1 cellular context compared by ENCODE assay signal in genomic region chr15:79310985-79311900, GRCh38.
TF ChIP-seq lines count a peak whose summit lies in the region.

Gene TMED3 (plus strand): TSS chr15:79311112. CDS start chr15:79311250, 138 bp downstream.

TF ChIP-seq in HEK293, 187 proteins besides CTCF, POLR2A, EP300 and RAD21 (continued from another document and continues in another):
- TF ChIP-seq ZBTB49 (tag by site-specific recombination; IDR thresholded peaks at IDR 0.05; ENCODE audit: low read depth) (no peak), SP2 (tag by site-specific recombination; IDR thresholded peaks at IDR 0.05) (peak; percentile 51), ZNF701 (tag by site-specific recombination; IDR thresholded peaks at IDR 0.05) (no peak), SETDB1 (IDR thresholded peaks at IDR 0.05; ENCODE audit: insufficient read length, low read length) (no peak), BCL6B (tag by site-specific recombination; IDR thresholded peaks at IDR 0.05) (no peak), ZNF529 (tag by site-specific recombination; IDR thresholded peaks at IDR 0.05; ENCODE audit: insufficient replicate concordance) (no peak), ZNF433 (tag by site-specific recombination; IDR thresholded peaks at IDR 0.05; ENCODE audit: low read depth) (no peak), ZNF514 (tag by site-specific recombination; IDR thresholded peaks at IDR 0.05) (no peak), ZNF202 (tag by site-specific recombination; IDR thresholded peaks at IDR 0.05; ENCODE audit: borderline replicate concordance) (no peak), ZBTB21 (tag by site-specific recombination; IDR thresholded peaks at IDR 0.05) (no peak), ZFP37 (tag by site-specific recombination; IDR thresholded peaks at IDR 0.05) (peak; percentile 90), GLIS1 (tag by site-specific recombination; IDR thresholded peaks at IDR 0.05) (peak; percentile 29; the same call in 1 of the 2 replicates), ZNF654 (tag by site-specific recombination; IDR thresholded peaks at IDR 0.05; ENCODE audit: low read depth) (no peak), ZNF843 (tag by site-specific recombination; IDR thresholded peaks at IDR 0.05) (no peak), ZNF48 (tag by site-specific recombination; IDR thresholded peaks at IDR 0.05) (no peak), ZNF776 (tag by site-specific recombination; IDR thresholded peaks at IDR 0.05; ENCODE audit: borderline replicate concordance) (no peak), BCL11A (tag by site-specific recombination; IDR thresholded peaks at IDR 0.05; ENCODE audit: low read depth) (no peak), ZNF558 (tag by site-specific recombination; IDR thresholded peaks at IDR 0.05) (no peak), HIC1 (tag by site-specific recombination; IDR thresholded peaks at IDR 0.05) (no peak; the same call in 1 of the 2 replicates), ZNF214 (tag by site-specific recombination; IDR thresholded peaks at IDR 0.05; ENCODE audit: borderline replicate concordance) (no peak), SP7 (tag by site-specific recombination; IDR thresholded peaks at IDR 0.05) (no peak), KLF7 (tag by site-specific recombination; IDR thresholded peaks at IDR 0.05; ENCODE audit: borderline replicate concordance) (no peak), ZNF585B (tag by site-specific recombination; IDR thresholded peaks at IDR 0.05) (peak; percentile 14; the same call in 1 of the 2 replicates), ZNF549 (tag by site-specific recombination; IDR thresholded peaks at IDR 0.05) (no peak), ZNF324 (tag by site-specific recombination; IDR thresholded peaks at IDR 0.05) (no peak), TSHZ1 (tag by site-specific recombination; IDR thresholded peaks at IDR 0.05; ENCODE audit: borderline replicate concordance) (no peak), HOXD13 (CRISPR knock-in tag; IDR thresholded peaks at IDR 0.05; ENCODE audit: borderline replicate concordance) (no peak), ZNF16 (tag by site-specific recombination; IDR thresholded peaks at IDR 0.05; ENCODE audit: low read depth) (no peak), ZNF658 (tag by site-specific recombination; IDR thresholded peaks at IDR 0.05) (no peak), ZNF580 (tag by site-specific recombination; IDR thresholded peaks at IDR 0.05) (no peak), ZNF747 (tag by site-specific recombination; IDR thresholded peaks at IDR 0.05) (no peak), BCL11B (tag by site-specific recombination; IDR thresholded peaks at IDR 0.05; ENCODE audit: low read depth) (no peak), ZSCAN5A (tag by site-specific recombination; IDR thresholded peaks at IDR 0.05) (0 out of 2 replicates have a peak, but pooled peaks have one; percentile 66), ZBTB8A (tag by site-specific recombination; IDR thresholded peaks at IDR 0.05) (peak; percentile 83), KLF16 (tag by site-specific recombination; IDR thresholded peaks at IDR 0.05) (peak; percentile 33; the same call in 1 of the 2 replicates)
- TF ChIP-seq, protein P1, sequence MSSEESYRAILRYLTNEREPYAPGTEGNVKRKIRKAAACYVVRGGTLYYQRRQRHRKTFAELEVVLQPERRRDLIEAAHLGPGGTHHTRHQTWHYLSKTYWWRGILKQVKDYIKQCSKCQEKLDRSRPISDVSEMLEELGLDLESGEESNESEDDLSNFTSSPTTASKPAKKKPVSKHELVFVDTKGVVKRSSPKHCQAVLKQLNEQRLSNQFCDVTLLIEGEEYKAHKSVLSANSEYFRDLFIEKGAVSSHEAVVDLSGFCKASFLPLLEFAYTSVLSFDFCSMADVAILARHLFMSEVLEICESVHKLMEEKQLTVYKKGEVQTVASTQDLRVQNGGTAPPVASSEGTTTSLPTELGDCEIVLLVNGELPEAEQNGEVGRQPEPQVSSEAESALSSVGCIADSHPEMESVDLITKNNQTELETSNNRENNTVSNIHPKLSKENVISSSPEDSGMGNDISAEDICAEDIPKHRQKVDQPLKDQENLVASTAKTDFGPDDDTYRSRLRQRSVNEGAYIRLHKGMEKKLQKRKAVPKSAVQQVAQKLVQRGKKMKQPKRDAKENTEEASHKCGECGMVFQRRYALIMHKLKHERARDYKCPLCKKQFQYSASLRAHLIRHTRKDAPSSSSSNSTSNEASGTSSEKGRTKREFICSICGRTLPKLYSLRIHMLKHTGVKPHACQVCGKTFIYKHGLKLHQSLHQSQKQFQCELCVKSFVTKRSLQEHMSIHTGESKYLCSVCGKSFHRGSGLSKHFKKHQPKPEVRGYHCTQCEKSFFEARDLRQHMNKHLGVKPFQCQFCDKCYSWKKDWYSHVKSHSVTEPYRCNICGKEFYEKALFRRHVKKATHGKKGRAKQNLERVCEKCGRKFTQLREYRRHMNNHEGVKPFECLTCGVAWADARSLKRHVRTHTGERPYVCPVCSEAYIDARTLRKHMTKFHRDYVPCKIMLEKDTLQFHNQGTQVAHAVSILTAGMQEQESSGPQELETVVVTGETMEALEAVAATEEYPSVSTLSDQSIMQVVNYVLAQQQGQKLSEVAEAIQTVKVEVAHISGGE (tag by site-specific recombination; conservative IDR thresholded peaks at IDR 0.05; ENCODE audit: low read depth), result peak; percentile 95
- TF ChIP-seq, protein P2, sequence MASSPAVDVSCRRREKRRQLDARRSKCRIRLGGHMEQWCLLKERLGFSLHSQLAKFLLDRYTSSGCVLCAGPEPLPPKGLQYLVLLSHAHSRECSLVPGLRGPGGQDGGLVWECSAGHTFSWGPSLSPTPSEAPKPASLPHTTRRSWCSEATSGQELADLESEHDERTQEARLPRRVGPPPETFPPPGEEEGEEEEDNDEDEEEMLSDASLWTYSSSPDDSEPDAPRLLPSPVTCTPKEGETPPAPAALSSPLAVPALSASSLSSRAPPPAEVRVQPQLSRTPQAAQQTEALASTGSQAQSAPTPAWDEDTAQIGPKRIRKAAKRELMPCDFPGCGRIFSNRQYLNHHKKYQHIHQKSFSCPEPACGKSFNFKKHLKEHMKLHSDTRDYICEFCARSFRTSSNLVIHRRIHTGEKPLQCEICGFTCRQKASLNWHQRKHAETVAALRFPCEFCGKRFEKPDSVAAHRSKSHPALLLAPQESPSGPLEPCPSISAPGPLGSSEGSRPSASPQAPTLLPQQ (tag by site-specific recombination; IDR thresholded peaks at IDR 0.05), result peak; percentile 85
- TF ChIP-seq, protein P3, sequence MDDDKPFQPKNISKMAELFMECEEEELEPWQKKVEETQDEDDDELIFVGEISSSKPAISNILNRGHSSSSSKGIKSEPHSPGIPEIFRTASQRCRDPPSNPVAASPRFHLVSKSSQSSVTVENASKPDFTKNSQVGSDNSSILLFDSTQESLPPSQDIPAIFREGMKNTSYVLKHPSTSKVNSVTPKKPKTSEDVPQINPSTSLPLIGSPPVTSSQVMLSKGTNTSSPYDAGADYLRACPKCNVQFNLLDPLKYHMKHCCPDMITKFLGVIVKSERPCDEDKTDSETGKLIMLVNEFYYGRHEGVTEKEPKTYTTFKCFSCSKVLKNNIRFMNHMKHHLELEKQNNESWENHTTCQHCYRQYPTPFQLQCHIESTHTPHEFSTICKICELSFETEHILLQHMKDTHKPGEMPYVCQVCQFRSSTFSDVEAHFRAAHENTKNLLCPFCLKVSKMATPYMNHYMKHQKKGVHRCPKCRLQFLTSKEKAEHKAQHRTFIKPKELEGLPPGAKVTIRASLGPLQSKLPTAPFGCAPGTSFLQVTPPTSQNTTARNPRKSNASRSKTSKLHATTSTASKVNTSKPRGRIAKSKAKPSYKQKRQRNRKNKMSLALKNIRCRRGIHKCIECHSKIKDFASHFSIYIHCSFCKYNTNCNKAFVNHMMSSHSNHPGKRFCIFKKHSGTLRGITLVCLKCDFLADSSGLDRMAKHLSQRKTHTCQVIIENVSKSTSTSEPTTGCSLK (tag by site-specific recombination; IDR thresholded peaks at IDR 0.05), result no peak
- TF ChIP-seq, protein P4, sequence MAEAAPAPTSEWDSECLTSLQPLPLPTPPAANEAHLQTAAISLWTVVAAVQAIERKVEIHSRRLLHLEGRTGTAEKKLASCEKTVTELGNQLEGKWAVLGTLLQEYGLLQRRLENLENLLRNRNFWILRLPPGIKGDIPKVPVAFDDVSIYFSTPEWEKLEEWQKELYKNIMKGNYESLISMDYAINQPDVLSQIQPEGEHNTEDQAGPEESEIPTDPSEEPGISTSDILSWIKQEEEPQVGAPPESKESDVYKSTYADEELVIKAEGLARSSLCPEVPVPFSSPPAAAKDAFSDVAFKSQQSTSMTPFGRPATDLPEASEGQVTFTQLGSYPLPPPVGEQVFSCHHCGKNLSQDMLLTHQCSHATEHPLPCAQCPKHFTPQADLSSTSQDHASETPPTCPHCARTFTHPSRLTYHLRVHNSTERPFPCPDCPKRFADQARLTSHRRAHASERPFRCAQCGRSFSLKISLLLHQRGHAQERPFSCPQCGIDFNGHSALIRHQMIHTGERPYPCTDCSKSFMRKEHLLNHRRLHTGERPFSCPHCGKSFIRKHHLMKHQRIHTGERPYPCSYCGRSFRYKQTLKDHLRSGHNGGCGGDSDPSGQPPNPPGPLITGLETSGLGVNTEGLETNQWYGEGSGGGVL (tag by site-specific recombination; IDR thresholded peaks at IDR 0.05), result no peak
